ENCODE assay signal across 7 cellular contexts in the genomic region with DNA sequence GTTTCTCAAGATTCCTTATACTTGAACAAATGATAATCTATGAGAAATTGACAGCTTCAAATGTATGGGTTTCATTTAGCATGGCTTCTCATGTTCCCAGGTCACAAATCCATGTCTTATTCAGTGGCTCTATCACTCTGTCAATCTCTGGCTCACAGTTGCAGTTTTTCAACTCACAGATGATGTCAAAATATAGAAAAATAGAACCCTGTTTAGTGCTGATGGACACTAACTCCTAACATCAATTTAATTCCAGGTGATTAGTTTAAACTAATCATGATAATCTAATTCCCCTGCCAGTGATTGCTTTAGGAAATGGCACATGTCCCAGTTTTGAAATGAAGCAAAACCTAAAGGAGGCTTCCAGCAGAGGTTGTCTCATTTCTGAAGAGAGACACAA. TPM values are rescaled to one million over a fixed set of nuclear protein-coding genes. Genes with fewer than 3 reads are reported as not detected.
"Had no signal": no experiment of that assay in that cellular context is flagged by ENCODE, and none has a peak within 500 bp of the region (broad histone marks: within the 10 kb centered on the region; RNA-seq: fewer than 3 reads in every experiment).

No MANE protein-coding gene starts in this region.

- H3K27ac Mint-ChIP-seq: GM23338, H9 had no signal

- ATAC-seq: GM23338, K562 had no signal

- H3K4me3 ChIP-seq: GM23338, K562 had no signal

- H3K4me3 Mint-ChIP-seq: GM23338, H9 had no signal

- H3K4me2 ChIP-seq: GM23338 had no signal

- DNase-seq: H9, HCEC 1CT, IMR-90 had no signal

- H2AFZ ChIP-seq: GM23338 had no signal

- H3K9me3 Mint-ChIP-seq: GM23338, H9 had no signal

RNA-seq across cellular contexts. Expression of a gene that starts 13.0 kb away (rescaled TPM):
- total RNA-seq: HT-29 had no signal

RNA-seq across cellular contexts. Expression of a gene that starts 24.7 kb away (rescaled TPM):
- total RNA-seq: GM23338, H1, H9, HT-29 had no signal
- polyA plus RNA-seq: GM23338 had no signal
